ENCODE assay signal across 1 cellular context in the genomic region with DNA sequence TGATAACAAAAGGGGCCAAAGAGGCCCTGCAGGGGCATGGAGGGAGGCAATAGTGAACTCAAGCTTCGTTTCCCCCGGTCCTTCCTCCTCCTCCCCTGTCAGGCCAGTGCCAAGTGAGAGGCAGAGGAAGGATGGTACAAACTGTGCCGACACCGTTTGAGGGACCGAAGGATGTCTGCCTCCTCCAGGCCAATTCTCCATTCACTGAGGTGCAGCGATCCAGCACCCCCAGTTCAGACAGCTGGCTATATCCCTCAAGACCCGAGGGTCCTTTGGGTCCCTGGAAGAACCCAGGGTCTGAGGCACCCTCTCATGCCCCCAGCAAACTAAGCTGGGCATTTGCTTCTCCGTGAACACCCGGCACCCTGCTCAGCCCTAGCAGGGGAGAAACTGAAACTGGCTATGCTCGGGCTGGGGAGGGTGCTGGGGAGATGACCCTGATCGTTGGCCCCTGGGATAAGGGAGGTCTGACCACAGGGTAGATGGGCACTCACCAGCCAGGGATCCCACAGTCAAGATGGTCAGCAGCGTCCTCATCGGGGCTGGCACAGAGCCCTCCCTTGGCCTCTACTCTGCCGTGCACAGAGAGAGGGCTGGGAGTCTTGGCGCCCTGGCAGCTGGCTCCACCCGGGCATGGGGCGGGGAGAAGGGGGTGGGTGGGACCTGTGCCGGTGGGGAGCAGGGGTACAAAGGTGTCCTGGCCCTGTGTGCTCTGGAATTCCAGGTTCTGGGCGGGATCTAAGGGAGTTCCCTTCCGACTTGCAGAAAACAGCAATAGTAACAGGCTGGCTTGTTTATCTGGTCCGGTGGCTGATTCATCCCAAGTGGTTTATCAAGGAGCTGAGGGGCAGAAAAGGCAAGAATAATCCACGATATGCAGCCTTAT.
A peak's percentile ranks its signal among the peaks of the same experiment; 100 is the strongest.
TF ChIP-seq lines count a peak whose summit lies in the region.

A gene with protein sequence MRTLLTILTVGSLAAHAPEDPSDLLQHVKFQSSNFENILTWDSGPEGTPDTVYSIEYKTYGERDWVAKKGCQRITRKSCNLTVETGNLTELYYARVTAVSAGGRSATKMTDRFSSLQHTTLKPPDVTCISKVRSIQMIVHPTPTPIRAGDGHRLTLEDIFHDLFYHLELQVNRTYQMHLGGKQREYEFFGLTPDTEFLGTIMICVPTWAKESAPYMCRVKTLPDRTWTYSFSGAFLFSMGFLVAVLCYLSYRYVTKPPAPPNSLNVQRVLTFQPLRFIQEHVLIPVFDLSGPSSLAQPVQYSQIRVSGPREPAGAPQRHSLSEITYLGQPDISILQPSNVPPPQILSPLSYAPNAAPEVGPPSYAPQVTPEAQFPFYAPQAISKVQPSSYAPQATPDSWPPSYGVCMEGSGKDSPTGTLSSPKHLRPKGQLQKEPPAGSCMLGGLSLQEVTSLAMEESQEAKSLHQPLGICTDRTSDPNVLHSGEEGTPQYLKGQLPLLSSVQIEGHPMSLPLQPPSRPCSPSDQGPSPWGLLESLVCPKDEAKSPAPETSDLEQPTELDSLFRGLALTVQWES (minus strand): TSS at position 595 of the 886 bp plus-strand sequence. CDS start 58 bp downstream, at position 537.

TF ChIP-seq in HepG2, 621 proteins besides CTCF, POLR2A, EP300 and RAD21 (continued from another document and continues in another):
- TF ChIP-seq, protein P1, sequence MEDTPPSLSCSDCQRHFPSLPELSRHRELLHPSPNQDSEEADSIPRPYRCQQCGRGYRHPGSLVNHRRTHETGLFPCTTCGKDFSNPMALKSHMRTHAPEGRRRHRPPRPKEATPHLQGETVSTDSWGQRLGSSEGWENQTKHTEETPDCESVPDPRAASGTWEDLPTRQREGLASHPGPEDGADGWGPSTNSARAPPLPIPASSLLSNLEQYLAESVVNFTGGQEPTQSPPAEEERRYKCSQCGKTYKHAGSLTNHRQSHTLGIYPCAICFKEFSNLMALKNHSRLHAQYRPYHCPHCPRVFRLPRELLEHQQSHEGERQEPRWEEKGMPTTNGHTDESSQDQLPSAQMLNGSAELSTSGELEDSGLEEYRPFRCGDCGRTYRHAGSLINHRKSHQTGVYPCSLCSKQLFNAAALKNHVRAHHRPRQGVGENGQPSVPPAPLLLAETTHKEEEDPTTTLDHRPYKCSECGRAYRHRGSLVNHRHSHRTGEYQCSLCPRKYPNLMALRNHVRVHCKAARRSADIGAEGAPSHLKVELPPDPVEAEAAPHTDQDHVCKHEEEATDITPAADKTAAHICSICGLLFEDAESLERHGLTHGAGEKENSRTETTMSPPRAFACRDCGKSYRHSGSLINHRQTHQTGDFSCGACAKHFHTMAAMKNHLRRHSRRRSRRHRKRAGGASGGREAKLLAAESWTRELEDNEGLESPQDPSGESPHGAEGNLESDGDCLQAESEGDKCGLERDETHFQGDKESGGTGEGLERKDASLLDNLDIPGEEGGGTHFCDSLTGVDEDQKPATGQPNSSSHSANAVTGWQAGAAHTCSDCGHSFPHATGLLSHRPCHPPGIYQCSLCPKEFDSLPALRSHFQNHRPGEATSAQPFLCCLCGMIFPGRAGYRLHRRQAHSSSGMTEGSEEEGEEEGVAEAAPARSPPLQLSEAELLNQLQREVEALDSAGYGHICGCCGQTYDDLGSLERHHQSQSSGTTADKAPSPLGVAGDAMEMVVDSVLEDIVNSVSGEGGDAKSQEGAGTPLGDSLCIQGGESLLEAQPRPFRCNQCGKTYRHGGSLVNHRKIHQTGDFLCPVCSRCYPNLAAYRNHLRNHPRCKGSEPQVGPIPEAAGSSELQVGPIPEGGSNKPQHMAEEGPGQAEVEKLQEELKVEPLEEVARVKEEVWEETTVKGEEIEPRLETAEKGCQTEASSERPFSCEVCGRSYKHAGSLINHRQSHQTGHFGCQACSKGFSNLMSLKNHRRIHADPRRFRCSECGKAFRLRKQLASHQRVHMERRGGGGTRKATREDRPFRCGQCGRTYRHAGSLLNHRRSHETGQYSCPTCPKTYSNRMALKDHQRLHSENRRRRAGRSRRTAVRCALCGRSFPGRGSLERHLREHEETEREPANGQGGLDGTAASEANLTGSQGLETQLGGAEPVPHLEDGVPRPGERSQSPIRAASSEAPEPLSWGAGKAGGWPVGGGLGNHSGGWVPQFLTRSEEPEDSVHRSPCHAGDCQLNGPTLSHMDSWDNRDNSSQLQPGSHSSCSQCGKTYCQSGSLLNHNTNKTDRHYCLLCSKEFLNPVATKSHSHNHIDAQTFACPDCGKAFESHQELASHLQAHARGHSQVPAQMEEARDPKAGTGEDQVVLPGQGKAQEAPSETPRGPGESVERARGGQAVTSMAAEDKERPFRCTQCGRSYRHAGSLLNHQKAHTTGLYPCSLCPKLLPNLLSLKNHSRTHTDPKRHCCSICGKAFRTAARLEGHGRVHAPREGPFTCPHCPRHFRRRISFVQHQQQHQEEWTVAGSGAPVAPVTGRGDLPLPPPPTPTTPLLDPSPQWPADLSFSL (CRISPR knock-in tag; IDR thresholded peaks at IDR 0.05), result no peak
- TF ChIP-seq GTF2F1 (IDR thresholded peaks at IDR 0.05; ENCODE audit: low read length), result no peak
- TF ChIP-seq SALL1 (CRISPR knock-in tag; IDR thresholded peaks at IDR 0.05), result 0 out of 2 replicates have a peak, but pooled peaks have one; percentile 23
- TF ChIP-seq PHF8 (CRISPR knock-in tag; IDR thresholded peaks at IDR 0.05), result peak; percentile 35; the same call in 1 of the 2 replicates
- TF ChIP-seq, protein P2, sequence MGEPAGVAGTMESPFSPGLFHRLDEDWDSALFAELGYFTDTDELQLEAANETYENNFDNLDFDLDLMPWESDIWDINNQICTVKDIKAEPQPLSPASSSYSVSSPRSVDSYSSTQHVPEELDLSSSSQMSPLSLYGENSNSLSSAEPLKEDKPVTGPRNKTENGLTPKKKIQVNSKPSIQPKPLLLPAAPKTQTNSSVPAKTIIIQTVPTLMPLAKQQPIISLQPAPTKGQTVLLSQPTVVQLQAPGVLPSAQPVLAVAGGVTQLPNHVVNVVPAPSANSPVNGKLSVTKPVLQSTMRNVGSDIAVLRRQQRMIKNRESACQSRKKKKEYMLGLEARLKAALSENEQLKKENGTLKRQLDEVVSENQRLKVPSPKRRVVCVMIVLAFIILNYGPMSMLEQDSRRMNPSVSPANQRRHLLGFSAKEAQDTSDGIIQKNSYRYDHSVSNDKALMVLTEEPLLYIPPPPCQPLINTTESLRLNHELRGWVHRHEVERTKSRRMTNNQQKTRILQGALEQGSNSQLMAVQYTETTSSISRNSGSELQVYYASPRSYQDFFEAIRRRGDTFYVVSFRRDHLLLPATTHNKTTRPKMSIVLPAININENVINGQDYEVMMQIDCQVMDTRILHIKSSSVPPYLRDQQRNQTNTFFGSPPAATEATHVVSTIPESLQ (CRISPR knock-in tag; conservative IDR thresholded peaks at IDR 0.05), result no peak
- TF ChIP-seq BRD4 (CRISPR knock-in tag; IDR thresholded peaks at IDR 0.05), result 0 out of 2 replicates have a peak, but pooled peaks have one; percentile 52
- TF ChIP-seq, protein P3, sequence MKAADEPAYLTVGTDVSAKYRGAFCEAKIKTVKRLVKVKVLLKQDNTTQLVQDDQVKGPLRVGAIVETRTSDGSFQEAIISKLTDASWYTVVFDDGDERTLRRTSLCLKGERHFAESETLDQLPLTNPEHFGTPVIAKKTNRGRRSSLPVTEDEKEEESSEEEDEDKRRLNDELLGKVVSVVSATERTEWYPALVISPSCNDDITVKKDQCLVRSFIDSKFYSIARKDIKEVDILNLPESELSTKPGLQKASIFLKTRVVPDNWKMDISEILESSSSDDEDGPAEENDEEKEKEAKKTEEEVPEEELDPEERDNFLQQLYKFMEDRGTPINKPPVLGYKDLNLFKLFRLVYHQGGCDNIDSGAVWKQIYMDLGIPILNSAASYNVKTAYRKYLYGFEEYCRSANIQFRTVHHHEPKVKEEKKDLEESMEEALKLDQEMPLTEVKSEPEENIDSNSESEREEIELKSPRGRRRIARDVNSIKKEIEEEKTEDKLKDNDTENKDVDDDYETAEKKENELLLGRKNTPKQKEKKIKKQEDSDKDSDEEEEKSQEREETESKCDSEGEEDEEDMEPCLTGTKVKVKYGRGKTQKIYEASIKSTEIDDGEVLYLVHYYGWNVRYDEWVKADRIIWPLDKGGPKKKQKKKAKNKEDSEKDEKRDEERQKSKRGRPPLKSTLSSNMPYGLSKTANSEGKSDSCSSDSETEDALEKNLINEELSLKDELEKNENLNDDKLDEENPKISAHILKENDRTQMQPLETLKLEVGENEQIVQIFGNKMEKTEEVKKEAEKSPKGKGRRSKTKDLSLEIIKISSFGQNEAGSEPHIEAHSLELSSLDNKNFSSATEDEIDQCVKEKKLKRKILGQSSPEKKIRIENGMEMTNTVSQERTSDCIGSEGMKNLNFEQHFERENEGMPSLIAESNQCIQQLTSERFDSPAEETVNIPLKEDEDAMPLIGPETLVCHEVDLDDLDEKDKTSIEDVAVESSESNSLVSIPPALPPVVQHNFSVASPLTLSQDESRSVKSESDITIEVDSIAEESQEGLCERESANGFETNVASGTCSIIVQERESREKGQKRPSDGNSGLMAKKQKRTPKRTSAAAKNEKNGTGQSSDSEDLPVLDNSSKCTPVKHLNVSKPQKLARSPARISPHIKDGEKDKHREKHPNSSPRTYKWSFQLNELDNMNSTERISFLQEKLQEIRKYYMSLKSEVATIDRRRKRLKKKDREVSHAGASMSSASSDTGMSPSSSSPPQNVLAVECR (CRISPR knock-in tag; IDR thresholded peaks at IDR 0.05; ENCODE audit: borderline replicate concordance), result peak; percentile 37; the same call in 1 of the 2 replicates
- TF ChIP-seq, protein P4, sequence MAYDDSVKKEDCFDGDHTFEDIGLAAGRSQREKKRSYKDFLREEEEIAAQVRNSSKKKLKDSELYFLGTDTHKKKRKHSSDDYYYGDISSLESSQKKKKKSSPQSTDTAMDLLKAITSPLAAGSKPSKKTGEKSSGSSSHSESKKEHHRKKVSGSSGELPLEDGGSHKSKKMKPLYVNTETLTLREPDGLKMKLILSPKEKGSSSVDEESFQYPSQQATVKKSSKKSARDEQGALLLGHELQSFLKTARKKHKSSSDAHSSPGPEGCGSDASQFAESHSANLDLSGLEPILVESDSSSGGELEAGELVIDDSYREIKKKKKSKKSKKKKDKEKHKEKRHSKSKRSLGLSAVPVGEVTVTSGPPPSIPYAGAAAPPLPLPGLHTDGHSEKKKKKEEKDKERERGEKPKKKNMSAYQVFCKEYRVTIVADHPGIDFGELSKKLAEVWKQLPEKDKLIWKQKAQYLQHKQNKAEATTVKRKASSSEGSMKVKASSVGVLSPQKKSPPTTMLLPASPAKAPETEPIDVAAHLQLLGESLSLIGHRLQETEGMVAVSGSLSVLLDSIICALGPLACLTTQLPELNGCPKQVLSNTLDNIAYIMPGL (CRISPR knock-in tag; IDR thresholded peaks at IDR 0.05; ENCODE audit: borderline replicate concordance in 1 of 2, low read depth in 1 of 2), result peak in 1 of 2 experiments; percentile 50; a peak in 1 of 4 replicates
- TF ChIP-seq ZNF558 (CRISPR knock-in tag; IDR thresholded peaks at IDR 0.05; ENCODE audit: borderline replicate concordance), result 0 out of 2 replicates have a peak, but pooled peaks have one; percentile 23
- TF ChIP-seq ARNTL (CRISPR knock-in tag; IDR thresholded peaks at IDR 0.05), result 0 out of 2 replicates have a peak, but pooled peaks have one; percentile 31
- no peak for TF ChIP-seq ZNF136 (CRISPR knock-in tag; IDR thresholded peaks at IDR 0.05; ENCODE audit: low read depth)
- no peak for TF ChIP-seq LCORL (IDR thresholded peaks at IDR 0.05)
- TF ChIP-seq LCORL (CRISPR knock-in tag; IDR thresholded peaks at IDR 0.05), result 0 out of 2 replicates have a peak, but pooled peaks have one; percentile 17
- TF ChIP-seq, protein P5, sequence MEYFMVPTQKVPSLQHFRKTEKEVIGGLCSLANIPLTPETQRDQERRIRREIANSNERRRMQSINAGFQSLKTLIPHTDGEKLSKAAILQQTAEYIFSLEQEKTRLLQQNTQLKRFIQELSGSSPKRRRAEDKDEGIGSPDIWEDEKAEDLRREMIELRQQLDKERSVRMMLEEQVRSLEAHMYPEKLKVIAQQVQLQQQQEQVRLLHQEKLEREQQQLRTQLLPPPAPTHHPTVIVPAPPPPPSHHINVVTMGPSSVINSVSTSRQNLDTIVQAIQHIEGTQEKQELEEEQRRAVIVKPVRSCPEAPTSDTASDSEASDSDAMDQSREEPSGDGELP (IDR thresholded peaks at IDR 0.05; ENCODE audit: borderline replicate concordance, low read depth), result peak; percentile 16; the same call in 1 of the 2 replicates
- TF ChIP-seq, protein P6, sequence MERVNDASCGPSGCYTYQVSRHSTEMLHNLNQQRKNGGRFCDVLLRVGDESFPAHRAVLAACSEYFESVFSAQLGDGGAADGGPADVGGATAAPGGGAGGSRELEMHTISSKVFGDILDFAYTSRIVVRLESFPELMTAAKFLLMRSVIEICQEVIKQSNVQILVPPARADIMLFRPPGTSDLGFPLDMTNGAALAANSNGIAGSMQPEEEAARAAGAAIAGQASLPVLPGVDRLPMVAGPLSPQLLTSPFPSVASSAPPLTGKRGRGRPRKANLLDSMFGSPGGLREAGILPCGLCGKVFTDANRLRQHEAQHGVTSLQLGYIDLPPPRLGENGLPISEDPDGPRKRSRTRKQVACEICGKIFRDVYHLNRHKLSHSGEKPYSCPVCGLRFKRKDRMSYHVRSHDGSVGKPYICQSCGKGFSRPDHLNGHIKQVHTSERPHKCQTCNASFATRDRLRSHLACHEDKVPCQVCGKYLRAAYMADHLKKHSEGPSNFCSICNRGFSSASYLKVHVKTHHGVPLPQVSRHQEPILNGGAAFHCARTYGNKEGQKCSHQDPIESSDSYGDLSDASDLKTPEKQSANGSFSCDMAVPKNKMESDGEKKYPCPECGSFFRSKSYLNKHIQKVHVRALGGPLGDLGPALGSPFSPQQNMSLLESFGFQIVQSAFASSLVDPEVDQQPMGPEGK (CRISPR knock-in tag; IDR thresholded peaks at IDR 0.05), result peak; percentile 38; the same call in 1 of the 2 replicates
- TF ChIP-seq SAP130 (CRISPR knock-in tag; IDR thresholded peaks at IDR 0.05; ENCODE audit: low read depth), result peak; percentile 53
- TF ChIP-seq ZNF768 (CRISPR knock-in tag; IDR thresholded peaks at IDR 0.05), result peak; percentile 25; the same call in 1 of the 2 replicates
- no peak for TF ChIP-seq HDAC6 (IDR thresholded peaks at IDR 0.05; ENCODE audit: low read depth, low read length)
- no peak for TF ChIP-seq FOXK1 (CRISPR knock-in tag; IDR thresholded peaks at IDR 0.05; ENCODE audit: borderline replicate concordance, low read depth)
- no peak for TF ChIP-seq RXRB (CRISPR knock-in tag; IDR thresholded peaks at IDR 0.05; ENCODE audit: borderline replicate concordance)
- TF ChIP-seq SIN3A (IDR thresholded peaks at IDR 0.05; ENCODE audit: borderline replicate concordance, low read depth, low read length), result peak; percentile 54; the same call in 1 of the 2 replicates
- TF ChIP-seq HDAC2 (CRISPR knock-in tag; IDR thresholded peaks at IDR 0.05), result 0 out of 2 replicates have a peak, but pooled peaks have one; percentile 30
- TF ChIP-seq STAG1 (CRISPR knock-in tag; IDR thresholded peaks at IDR 0.05), result 0 out of 2 replicates have a peak, but pooled peaks have one; percentile 3
- TF ChIP-seq ATF1 (CRISPR knock-in tag; IDR thresholded peaks at IDR 0.05), result no peak
- TF ChIP-seq EEA1 (CRISPR knock-in tag; IDR thresholded peaks at IDR 0.05; ENCODE audit: borderline replicate concordance), result 0 out of 2 replicates have a peak, but pooled peaks have one; percentile 45
- no peak for TF ChIP-seq NCOA5 (CRISPR knock-in tag; IDR thresholded peaks at IDR 0.05)
- TF ChIP-seq MYC (CRISPR knock-in tag; IDR thresholded peaks at IDR 0.05; ENCODE audit: borderline replicate concordance), result peak; percentile 37; the same call in 1 of the 2 replicates
- TF ChIP-seq, protein P7, sequence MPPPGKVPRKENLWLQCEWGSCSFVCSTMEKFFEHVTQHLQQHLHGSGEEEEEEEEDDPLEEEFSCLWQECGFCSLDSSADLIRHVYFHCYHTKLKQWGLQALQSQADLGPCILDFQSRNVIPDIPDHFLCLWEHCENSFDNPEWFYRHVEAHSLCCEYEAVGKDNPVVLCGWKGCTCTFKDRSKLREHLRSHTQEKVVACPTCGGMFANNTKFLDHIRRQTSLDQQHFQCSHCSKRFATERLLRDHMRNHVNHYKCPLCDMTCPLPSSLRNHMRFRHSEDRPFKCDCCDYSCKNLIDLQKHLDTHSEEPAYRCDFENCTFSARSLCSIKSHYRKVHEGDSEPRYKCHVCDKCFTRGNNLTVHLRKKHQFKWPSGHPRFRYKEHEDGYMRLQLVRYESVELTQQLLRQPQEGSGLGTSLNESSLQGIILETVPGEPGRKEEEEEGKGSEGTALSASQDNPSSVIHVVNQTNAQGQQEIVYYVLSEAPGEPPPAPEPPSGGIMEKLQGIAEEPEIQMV (CRISPR knock-in tag; IDR thresholded peaks at IDR 0.05; ENCODE audit: low read depth), result no peak
